Comparison of ENCODE assay signal across 36 cellular contexts in genomic region chr14:72247896-72248295, GRCh38.
"Had no signal": no experiment of that assay in that cellular context is flagged by ENCODE, and none has a peak within 500 bp of the region (broad histone marks: within the 10 kb centered on the region; RNA-seq: fewer than 3 reads in every experiment).

No MANE protein-coding gene starts in this region.

- H3K27ac ChIP-seq: adrenal gland, body of pancreas, brain microvascular endothelial cell, breast epithelium, VCaP had no signal

- ATAC-seq: activated CD8-positive, alpha-beta T cell treated with anti-CD3 and anti-CD28 coated beads for 36 hours; activated naive CD4-positive, alpha-beta T cell treated with anti-CD3 and anti-CD28 coated beads, Interleukin-2, amount 50 U/mL, for 72 hours; activated T-cell treated with anti-CD3 and anti-CD28 coated beads, Interleukin-2, amount 50 U/mL, for 4 hours; activated T-cell treated with anti-CD3 and anti-CD28 coated beads, Interleukin-2, amount 50 U/mL, for 72 hours; activated T-helper 17 cell treated with anti-CD3 and anti-CD28 coated beads, Interleukin-2, amount 50 U/mL, for 72 hours; body of pancreas had no signal

- DNase-seq: activated B cell treated with CpG ODN at 0.5 μM for 24 hours; activated CD4-positive, alpha-beta memory T cell treated with anti-CD3 and anti-CD28 coated beads for 36 hours; activated CD4-positive, alpha-beta T cell treated with anti-CD3 and anti-CD28 coated beads for 4 hours; activated CD4-positive, alpha-beta T cell treated with anti-CD3 and anti-CD28 coated beads, Interleukin-2, amount 10 ng/mL, durations not matched to agents 24 days and 14 days; activated CD4-positive, alpha-beta T cell treated with anti-CD3 and anti-CD28 coated beads, Interleukin-2, amount 50 U/mL, for 1 hour; activated CD4-positive, alpha-beta T cell treated with anti-CD3 and anti-CD28 coated beads, Interleukin-2, amount 50 U/mL, for 4 hours; activated CD4-positive, CD25-positive, alpha-beta regulatory T cell treated with anti-CD3 and anti-CD28 coated beads, Interleukin-2, amount 50 U/mL, for 72 hours; activated CD8-positive, alpha-beta memory T cell treated with anti-CD3 and anti-CD28 coated beads, Interleukin-2, amount 50 U/mL, for 4 hours; activated CD8-positive, alpha-beta T cell treated with anti-CD3 and anti-CD28 coated beads for 36 hours; activated effector memory CD4-positive, alpha-beta T cell treated with anti-CD3 and anti-CD28 coated beads, Interleukin-2, amount 50 U/mL, for 16 hours; activated gamma-delta T cell treated with Interleukin-2 at 50 U/mL for 16 hours; activated naive CD4-positive, alpha-beta T cell; activated naive CD4-positive, alpha-beta T cell treated with anti-CD3 and anti-CD28 coated beads for 36 hours; activated naive CD4-positive, alpha-beta T cell treated with anti-CD3 and anti-CD28 coated beads, Interleukin-2, amount 50 U/mL, for 16 hours; activated naive CD8-positive, alpha-beta T cell treated with anti-CD3 and anti-CD28 coated beads for 36 hours; activated T-cell treated with anti-CD3 and anti-CD28 coated beads for 4 hours; activated T-cell treated with anti-CD3 and anti-CD28 coated beads, Interleukin-2, amount 50 U/mL, for 1 hour; activated T-cell treated with anti-CD3 and anti-CD28 coated beads, Interleukin-2, amount 50 U/mL, for 4 hours; activated T-cell treated with anti-CD3 and anti-CD28 coated beads, Interleukin-2, amount 50 U/mL, for 72 hours; adrenal gland; amniotic stem cell; aorta; body of pancreas; brain microvascular endothelial cell; caudate nucleus; SW 1271; T-helper 1 cell; T-helper 2 cell; T-helper 9 cell had no signal

- H3K9me3 ChIP-seq: adrenal gland, body of pancreas, breast epithelium had no signal

- H3K27ac Mint-ChIP-seq: activated B cell treated with CpG ODN at 0.5 μM for 24 hours; activated CD4-positive, alpha-beta memory T cell treated with anti-CD3 and anti-CD28 coated beads for 36 hours; activated CD4-positive, alpha-beta T cell treated with anti-CD3 and anti-CD28 coated beads, Interleukin-2, amount 10 ng/mL, durations not matched to agents 24 days and 14 days; activated CD8-positive, alpha-beta T cell treated with anti-CD3 and anti-CD28 coated beads for 36 hours; activated naive CD4-positive, alpha-beta T cell treated with anti-CD3 and anti-CD28 coated beads for 36 hours; activated naive CD4-positive, alpha-beta T cell treated with anti-CD3 and anti-CD28 coated beads, Interleukin-2, amount 50 U/mL, for 72 hours; activated naive CD8-positive, alpha-beta T cell treated with anti-CD3 and anti-CD28 coated beads for 36 hours; activated T-cell treated with anti-CD3 and anti-CD28 coated beads, Interleukin-2, amount 50 U/mL, for 72 hours; activated T-helper 1 cell treated with anti-CD3 and anti-CD28 coated beads, Interleukin-12 subunit alpha, Interleukin-12 subunit beta, Interleukin-2, Interleukin-4 antibody, amounts not matched to agents 30 ng/mL and 10 ng/mL and 1 ng/mL, durations not matched to agents 14 hours and 24 hours and 36 hours; activated T-helper 17 cell treated with anti-CD3 and anti-CD28 coated beads, Interleukin-2, amount 50 U/mL, for 72 hours; T-helper 1 cell treated with Interleukin-12 subunit alpha and Interleukin-12 subunit beta and Interleukin-4 antibody, amounts not matched to agents 30 μg/mL and 1 μg/mL, for 36 hours; T-helper 2 cell treated with Interferon-gamma antibody and Interleukin-4, amounts not matched to agents 5 μg/mL and 100 μg/mL, for 36 hours had no signal

- H3K4me1 Mint-ChIP-seq: activated B cell treated with CpG ODN at 0.5 μM for 24 hours; activated CD4-positive, alpha-beta T cell treated with anti-CD3 and anti-CD28 coated beads, Interleukin-2, amount 10 ng/mL, durations not matched to agents 24 days and 14 days; activated naive CD8-positive, alpha-beta T cell treated with anti-CD3 and anti-CD28 coated beads for 36 hours; activated T-helper 17 cell treated with anti-CD3 and anti-CD28 coated beads, Interleukin-2, amount 50 U/mL, for 72 hours had no signal

- H3K36me3 Mint-ChIP-seq: activated naive CD8-positive, alpha-beta T cell treated with anti-CD3 and anti-CD28 coated beads for 36 hours had no signal

- H3K4me3 Mint-ChIP-seq: activated B cell treated with CpG ODN at 0.5 μM for 24 hours; activated CD4-positive, alpha-beta memory T cell treated with anti-CD3 and anti-CD28 coated beads for 36 hours; activated CD4-positive, alpha-beta T cell treated with anti-CD3 and anti-CD28 coated beads, Interleukin-2, amount 10 ng/mL, durations not matched to agents 24 days and 14 days; activated CD8-positive, alpha-beta T cell treated with anti-CD3 and anti-CD28 coated beads for 36 hours; activated naive CD4-positive, alpha-beta T cell treated with anti-CD3 and anti-CD28 coated beads for 36 hours; activated naive CD8-positive, alpha-beta T cell treated with anti-CD3 and anti-CD28 coated beads for 36 hours; activated T-cell treated with anti-CD3 and anti-CD28 coated beads, Interleukin-2, amount 50 U/mL, for 4 hours; activated T-cell treated with anti-CD3 and anti-CD28 coated beads, Interleukin-2, amount 50 U/mL, for 72 hours; activated T-helper 1 cell treated with anti-CD3 and anti-CD28 coated beads, Interleukin-12 subunit alpha, Interleukin-12 subunit beta, Interleukin-2, Interleukin-4 antibody, amounts not matched to agents 30 ng/mL and 10 ng/mL and 1 ng/mL, durations not matched to agents 14 hours and 24 hours and 36 hours; activated T-helper 17 cell treated with anti-CD3 and anti-CD28 coated beads, Interleukin-2, amount 50 U/mL, for 72 hours; T-helper 1 cell treated with Interleukin-12 subunit alpha and Interleukin-12 subunit beta and Interleukin-4 antibody, amounts not matched to agents 30 μg/mL and 1 μg/mL, for 36 hours; T-helper 2 cell treated with Interferon-gamma antibody and Interleukin-4, amounts not matched to agents 5 μg/mL and 100 μg/mL, for 36 hours had no signal

- H3K4me1 ChIP-seq: adrenal gland, body of pancreas, breast epithelium had no signal

- H3K36me3 ChIP-seq: adrenal gland, brain microvascular endothelial cell, breast epithelium had no signal

- H3K4me3 ChIP-seq: adrenal gland, body of pancreas, breast epithelium had no signal

- H3K27me3 ChIP-seq: adrenal gland, body of pancreas, brain microvascular endothelial cell, breast epithelium had no signal
